Comparison of ENCODE assay signal across 8 cellular contexts in the genomic region with DNA sequence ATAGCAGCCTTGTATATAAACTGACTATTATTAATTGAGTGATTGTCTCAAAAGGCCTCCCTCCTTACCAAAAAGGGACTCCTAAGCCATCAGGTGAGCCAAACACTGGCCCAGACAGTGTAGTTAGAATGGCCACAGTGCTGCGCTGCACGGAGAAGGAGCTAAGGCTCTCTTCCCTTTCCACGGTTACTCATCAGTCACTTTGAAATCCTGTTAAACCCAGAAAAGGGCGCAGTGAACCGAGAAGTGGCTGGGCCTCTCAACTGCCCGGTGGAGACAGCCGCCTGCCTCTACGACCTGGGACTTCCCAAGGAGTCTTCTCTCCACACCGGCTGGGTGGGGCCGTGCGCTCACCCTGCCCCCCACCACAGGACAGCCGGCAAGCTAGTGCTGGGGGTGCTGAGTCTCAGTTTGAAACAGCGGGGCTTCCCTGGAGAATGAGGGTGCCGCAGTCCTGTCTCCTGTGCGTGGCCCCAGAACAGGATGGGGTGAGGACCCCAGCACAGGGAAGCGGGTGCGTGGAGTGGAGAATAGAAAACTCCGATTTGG. TPM values are rescaled to one million over a fixed set of nuclear protein-coding genes. Genes with fewer than 3 reads are reported as not detected.
DNase-seq lines count a peak whose midpoint lies in the region; TF ChIP-seq lines count a peak whose summit lies in the region.

No MANE protein-coding gene starts in this region.

- in situ Hi-C loops in astrocyte of the cerebellum (cut with HindIII; ENCODE audit: low sequenced_read_pairs): no loop called here

- H3K27me3 ChIP-seq in iPS-20b (ENCODE audit: insufficient read depth, low read length): no peaks in the 10 kb centered on the region
- no peaks in the 10 kb centered on the region for H3K27me3 ChIP-seq in skeletal muscle tissue (ENCODE audit: control insufficient read depth in 3 of 3, insufficient read depth in 3 of 3, low read length in 3 of 3)

- H3K9me3 ChIP-seq in iPS-20b (ENCODE audit: insufficient read depth, low read depth, low read length): no peaks in the 10 kb centered on the region
- H3K9me3 ChIP-seq in skeletal muscle tissue (ENCODE audit: control insufficient read depth in 3 of 3, low read length in 3 of 3): no peaks in the 10 kb centered on the region

- POLR2A ChIA-PET in HEK293T (lab: Yijun Ruan, JAX): interaction anchor here (1.0 to 1.1 kb wide), 2 partner anchors 9 to 21 kb away, joined by 3 read pairs; no protein-coding TSS in a partner anchor

- H3K4me3 ChIP-seq in astrocyte of the cerebellum (ENCODE audit: low read depth, low read length) (peak overlapping the region; percentile 96), iPS-20b (ENCODE audit: low read length) (peak overlapping the region; percentile 70), skeletal muscle tissue (ENCODE audit: low read length in 3 of 3) (peak overlapping the region; percentile 64 to 83 (median 75))

- peak; percentile 85 for DNase-seq in GM10266 (ENCODE audit: extremely low spot score)
- DNase-seq in HCEC 1CT: peak; percentile 24
- peak; percentile 58 for DNase-seq in NOMO-1 treated with DMSO at 0.1 percent for 48 hours (lab: John Stamatoyannopoulos, UW; ENCODE audit: unreplicated experiment)
- DNase-seq in astrocyte of the cerebellum (ENCODE audit: low read depth): no peak
- DNase-seq in HEK293T (ENCODE audit: extremely low spot score): no peak
- DNase-seq in iPS-NIHi7 (ENCODE audit: extremely low spot score): no peak

- peaks cover 11% of the 10 kb centered on the region for H3K36me3 ChIP-seq in iPS-20b (ENCODE audit: insufficient read depth, low read depth, low read length)
- peaks cover 0 to 7% (median 0%) of the 10 kb centered on the region in 3 donors for H3K36me3 ChIP-seq in skeletal muscle tissue (ENCODE audit: control insufficient read depth in 3 of 3, insufficient read depth in 3 of 3, low read length in 3 of 3)

- CTCF ChIA-PET in HEK293T (lab: Yijun Ruan, JAX): no interaction called here

- H3K4me1 ChIP-seq in iPS-20b (ENCODE audit: insufficient read depth, low read length) (peaks cover 6% of the 10 kb centered on the region; the same call in 1 of the 2 replicates), skeletal muscle tissue (ENCODE audit: control insufficient read depth in 3 of 3, insufficient read depth in 3 of 3, low read length in 3 of 3) (peaks cover 28 to 37% (median 34%) of the 10 kb centered on the region in 3 donors)

- H3K27ac ChIP-seq in iPS-20b (ENCODE audit: low read length): no peak overlapping the region
- H3K27ac ChIP-seq in skeletal muscle tissue (ENCODE audit: low read depth, low read length): peak overlapping the region; percentile 88

- H3K9ac ChIP-seq in iPS-20b (ENCODE audit: low read depth, low read length) (peak overlapping the region; percentile 83; the same call in 1 of the 2 replicates), skeletal muscle tissue (ENCODE audit: low read depth in 1 of 3, low read length in 3 of 3) (peak overlapping the region; percentile 82 to 88 (median 82))

- no peak for TF ChIP-seq CTCF in GM10266 (IDR thresholded peaks at IDR 0.05; ENCODE audit: control insufficient read depth, insufficient read depth, low read depth, missing control alignments)
- TF ChIP-seq CTCF in astrocyte of the cerebellum (IDR thresholded peaks at IDR 0.05; ENCODE audit: low read depth, low read length, missing control alignments): no peak

TF ChIP-seq in HEK293T, 16 proteins besides CTCF, POLR2A, EP300 and RAD21:
- TF ChIP-seq FOXM1 (IDR thresholded peaks at IDR 0.05; ENCODE audit: borderline replicate concordance): no peak
- TF ChIP-seq BHLHE40 (IDR thresholded peaks at IDR 0.05; ENCODE audit: borderline replicate concordance): no peak
- no peak for TF ChIP-seq LEF1 (IDR thresholded peaks at IDR 0.05; ENCODE audit: borderline replicate concordance)
- TF ChIP-seq HDGF (IDR thresholded peaks at IDR 0.05; ENCODE audit: borderline replicate concordance): no peak
- no peak for TF ChIP-seq CTBP1 (IDR thresholded peaks at IDR 0.05; ENCODE audit: borderline replicate concordance)
- no peak for TF ChIP-seq ARNT (IDR thresholded peaks at IDR 0.05)
- TF ChIP-seq L3MBTL2 (conservative IDR thresholded peaks at IDR 0.05): no peak
- TF ChIP-seq ELF4 (IDR thresholded peaks at IDR 0.05): no peak
- TF ChIP-seq, protein P1, sequence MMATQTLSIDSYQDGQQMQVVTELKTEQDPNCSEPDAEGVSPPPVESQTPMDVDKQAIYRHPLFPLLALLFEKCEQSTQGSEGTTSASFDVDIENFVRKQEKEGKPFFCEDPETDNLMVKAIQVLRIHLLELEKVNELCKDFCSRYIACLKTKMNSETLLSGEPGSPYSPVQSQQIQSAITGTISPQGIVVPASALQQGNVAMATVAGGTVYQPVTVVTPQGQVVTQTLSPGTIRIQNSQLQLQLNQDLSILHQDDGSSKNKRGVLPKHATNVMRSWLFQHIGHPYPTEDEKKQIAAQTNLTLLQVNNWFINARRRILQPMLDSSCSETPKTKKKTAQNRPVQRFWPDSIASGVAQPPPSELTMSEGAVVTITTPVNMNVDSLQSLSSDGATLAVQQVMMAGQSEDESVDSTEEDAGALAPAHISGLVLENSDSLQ (IDR thresholded peaks at IDR 0.05): no peak
- TF ChIP-seq ZNF384 (IDR thresholded peaks at IDR 0.05): no peak
- no peak for TF ChIP-seq SUZ12 (IDR thresholded peaks at IDR 0.05)
- no peak for TF ChIP-seq TARDBP (IDR thresholded peaks at IDR 0.05)
- TF ChIP-seq NFRKB (IDR thresholded peaks at IDR 0.05): no peak

RNA-seq across cellular contexts. Expression of gene MYH9, which starts 1.3 kb away (rescaled TPM):
- total RNA-seq in skeletal muscle tissue: 111 TPM

Comparison
In these comparisons a context has a peak if more than half of its experiments do, and no peak if none do; other contexts are left out.
1. DNase-seq: peak in GM10266 (single experiment), HCEC 1CT (single experiment) and NOMO-1 treated with DMSO at 0.1 percent for 48 hours (single experiment); none in astrocyte of the cerebellum (single experiment), HEK293T (single experiment) and iPS-NIHi7 (single experiment).
2. Peak in every context shown above with its lines, with median percentiles within 50 percentile points of each other: H3K4me3 ChIP-seq.